Comparison of ENCODE assay signal across 8 cellular contexts in the genomic region with DNA sequence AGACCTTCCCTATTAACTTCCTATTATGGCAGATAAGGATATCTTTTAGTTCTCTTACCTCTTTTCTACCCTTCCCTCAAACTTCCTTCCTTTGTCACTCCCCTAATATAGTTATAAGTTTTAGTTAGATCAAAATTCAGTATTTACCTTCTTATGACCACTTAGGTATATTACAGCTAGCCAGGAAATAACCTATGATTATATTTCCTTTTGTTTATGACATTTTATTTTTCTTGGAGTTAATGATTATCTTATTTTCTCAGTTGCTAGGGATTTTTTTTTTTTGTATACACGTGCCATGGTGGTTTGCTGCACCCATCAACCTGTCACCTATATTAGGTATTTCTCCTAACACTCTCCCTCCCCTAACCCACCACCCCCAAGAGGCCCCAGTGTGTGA.
"Had no signal": no experiment of that assay in that cellular context is flagged by ENCODE, and none has a peak within 500 bp of the region (broad histone marks: within the 10 kb centered on the region; RNA-seq: fewer than 3 reads in every experiment).

No MANE protein-coding gene starts in this region.

- FAIRE-seq: H1, H54, HTR-8/SVneo, K562 had no signal

- H3K4me3 ChIP-seq: GM23338, K562 had no signal

- DNase-seq: H9, HCEC 1CT, IMR-90 had no signal

- ATAC-seq: GM23338, K562 had no signal
